ENCODE assay signal across 1 cellular context in genomic region chr10:30528427-30528782, GRCh38.
TF ChIP-seq lines count a peak whose summit lies in the region.

No MANE protein-coding gene starts in this region.

TF ChIP-seq in HepG2, 621 proteins besides CTCF, POLR2A, EP300 and RAD21 (continued from another document):
- TF ChIP-seq HMGXB3 (CRISPR knock-in tag; IDR thresholded peaks at IDR 0.05; ENCODE audit: borderline replicate concordance), result 0 out of 2 replicates have a peak, but pooled peaks have one; percentile 8
- no peak for TF ChIP-seq KLF9 (CRISPR knock-in tag; IDR thresholded peaks at IDR 0.05; ENCODE audit: low read depth)
